In genomic region chr6:44606976-44607375, GRCh38 we compare ENCODE assay signal across 25 cellular contexts.
"Had no signal": no experiment of that assay in that cellular context is flagged by ENCODE, and none has a peak within 500 bp of the region (broad histone marks: within the 10 kb centered on the region; RNA-seq: fewer than 3 reads in every experiment).

No MANE protein-coding gene starts in this region.

- H3K27ac Mint-ChIP-seq: naive thymus-derived CD4-positive, alpha-beta T cell; natural killer cell treated with Interleukin-12 subunit alpha and Interleukin-12 subunit beta and Interleukin-15 and Interleukin-18, amount 100 ng/mL, for 72 hours; nephron progenitor cell; progenitor cell of endocrine pancreas; stimulated activated effector memory CD8-positive, alpha-beta T cell treated with anti-CD3 and anti-CD28 coated beads, Interleukin-12 subunit alpha, Interleukin-12 subunit beta, amount 100 ng/mL, for 72 hours; stimulated activated naive B cell treated with anti-CD40 and anti-IgM and Interleukin-4, amounts not matched to agents 10 μg/mL and 1 μg/mL and 100 μg/mL, for 72 hours; stimulated activated naive CD8-positive, alpha-beta T cell treated with anti-CD3 and anti-CD28 coated beads, Interleukin-15, Interleukin-2, amounts not matched to agents 100 ng/mL and 50 ng/mL, for 24 hours had no signal

- H3K4me1 Mint-ChIP-seq: naive thymus-derived CD4-positive, alpha-beta T cell; nephron progenitor cell; neural crest cell; stimulated activated effector memory CD8-positive, alpha-beta T cell treated with anti-CD3 and anti-CD28 coated beads, Interleukin-12 subunit alpha, Interleukin-12 subunit beta, amount 100 ng/mL, for 72 hours; stimulated activated naive B cell treated with anti-CD40 and anti-IgM and Interleukin-4, amounts not matched to agents 10 μg/mL and 1 μg/mL and 100 μg/mL, for 72 hours had no signal

- H3K36me3 Mint-ChIP-seq: naive thymus-derived CD4-positive, alpha-beta T cell; natural killer cell treated with Interleukin-12 subunit alpha and Interleukin-12 subunit beta and Interleukin-15 and Interleukin-18, amount 100 ng/mL, for 72 hours; stimulated activated effector memory CD8-positive, alpha-beta T cell treated with anti-CD3 and anti-CD28 coated beads, Interleukin-12 subunit alpha, Interleukin-12 subunit beta, amount 100 ng/mL, for 72 hours; stimulated activated naive B cell treated with anti-CD40 and anti-IgM and Interleukin-4, amounts not matched to agents 10 μg/mL and 1 μg/mL and 100 μg/mL, for 72 hours had no signal

- ATAC-seq: naive thymus-derived CD4-positive, alpha-beta T cell; natural killer cell treated with Interleukin-12 subunit alpha and Interleukin-12 subunit beta and Interleukin-15 and Interleukin-18, amount 100 ng/mL, for 72 hours; psoas muscle; right cardiac atrium; right lobe of liver; stimulated activated effector memory CD8-positive, alpha-beta T cell treated with anti-CD3 and anti-CD28 coated beads, Interleukin-12 subunit alpha, Interleukin-12 subunit beta, amount 100 ng/mL, for 72 hours; stimulated activated naive B cell treated with anti-CD40 and anti-IgM and Interleukin-4, amounts not matched to agents 10 μg/mL and 1 μg/mL and 100 μg/mL, for 72 hours had no signal

- H3K9me3 Mint-ChIP-seq: naive thymus-derived CD4-positive, alpha-beta T cell; natural killer cell treated with Interleukin-12 subunit alpha and Interleukin-12 subunit beta and Interleukin-15 and Interleukin-18, amount 100 ng/mL, for 72 hours; stimulated activated effector memory CD8-positive, alpha-beta T cell treated with anti-CD3 and anti-CD28 coated beads, Interleukin-12 subunit alpha, Interleukin-12 subunit beta, amount 100 ng/mL, for 72 hours; stimulated activated naive B cell treated with anti-CD40 and anti-IgM and Interleukin-4, amounts not matched to agents 10 μg/mL and 1 μg/mL and 100 μg/mL, for 72 hours; stimulated activated naive CD8-positive, alpha-beta T cell treated with anti-CD3 and anti-CD28 coated beads, Interleukin-15, Interleukin-2, amounts not matched to agents 100 ng/mL and 50 ng/mL, for 24 hours had no signal

- H3K27me3 Mint-ChIP-seq: stimulated activated naive B cell treated with anti-CD40 and anti-IgM and Interleukin-4, amounts not matched to agents 10 μg/mL and 1 μg/mL and 100 μg/mL, for 72 hours; stimulated activated naive CD8-positive, alpha-beta T cell treated with anti-CD3 and anti-CD28 coated beads, Interleukin-15, Interleukin-2, amounts not matched to agents 100 ng/mL and 50 ng/mL, for 24 hours had no signal

- DNase-seq: naive thymus-derived CD4-positive, alpha-beta T cell; nephron progenitor cell; nucleus accumbens; ovary; posterior cingulate gyrus; psoas muscle; sigmoid colon; small intestine; stimulated activated CD4-positive, alpha-beta T cell treated with anti-CD3 and anti-CD28 coated beads, Interleukin-15, amount 100 ng/mL, for 24 hours; stimulated activated CD4-positive, alpha-beta T cell treated with anti-CD3 and anti-CD28 coated beads, Interleukin-2, amount 100 ng/mL, for 24 hours; stimulated activated CD4-positive, alpha-beta T cell treated with anti-CD3 and anti-CD28 coated beads, Interleukin-2, amount 100 ng/mL, for 48 hours; stimulated activated CD4-positive, alpha-beta T cell treated with anti-CD3 and anti-CD28 coated beads, Interleukin-4, amount 100 ng/mL, for 24 hours; stimulated activated naive B cell treated with anti-CD40 and anti-IgM and Interleukin-4, amounts not matched to agents 10 μg/mL and 1 μg/mL and 100 μg/mL, for 72 hours; stimulated activated naive CD4-positive, alpha-beta T cell treated with Interleukin-2 at 50 U/mL for 16 hours; stomach; thyroid gland; trophoblast cell; upper lobe of left lung had no signal

- H3K4me3 Mint-ChIP-seq: naive thymus-derived CD4-positive, alpha-beta T cell; natural killer cell treated with Interleukin-12 subunit alpha and Interleukin-12 subunit beta and Interleukin-15 and Interleukin-18, amount 100 ng/mL, for 72 hours; nephron progenitor cell; neural crest cell; stimulated activated effector memory CD8-positive, alpha-beta T cell treated with anti-CD3 and anti-CD28 coated beads, Interleukin-12 subunit alpha, Interleukin-12 subunit beta, amount 100 ng/mL, for 72 hours; stimulated activated naive B cell treated with anti-CD40 and anti-IgM and Interleukin-4, amounts not matched to agents 10 μg/mL and 1 μg/mL and 100 μg/mL, for 72 hours; stimulated activated naive CD8-positive, alpha-beta T cell treated with anti-CD3 and anti-CD28 coated beads, Interleukin-15, Interleukin-2, amounts not matched to agents 100 ng/mL and 50 ng/mL, for 24 hours had no signal
